In the genomic region with DNA sequence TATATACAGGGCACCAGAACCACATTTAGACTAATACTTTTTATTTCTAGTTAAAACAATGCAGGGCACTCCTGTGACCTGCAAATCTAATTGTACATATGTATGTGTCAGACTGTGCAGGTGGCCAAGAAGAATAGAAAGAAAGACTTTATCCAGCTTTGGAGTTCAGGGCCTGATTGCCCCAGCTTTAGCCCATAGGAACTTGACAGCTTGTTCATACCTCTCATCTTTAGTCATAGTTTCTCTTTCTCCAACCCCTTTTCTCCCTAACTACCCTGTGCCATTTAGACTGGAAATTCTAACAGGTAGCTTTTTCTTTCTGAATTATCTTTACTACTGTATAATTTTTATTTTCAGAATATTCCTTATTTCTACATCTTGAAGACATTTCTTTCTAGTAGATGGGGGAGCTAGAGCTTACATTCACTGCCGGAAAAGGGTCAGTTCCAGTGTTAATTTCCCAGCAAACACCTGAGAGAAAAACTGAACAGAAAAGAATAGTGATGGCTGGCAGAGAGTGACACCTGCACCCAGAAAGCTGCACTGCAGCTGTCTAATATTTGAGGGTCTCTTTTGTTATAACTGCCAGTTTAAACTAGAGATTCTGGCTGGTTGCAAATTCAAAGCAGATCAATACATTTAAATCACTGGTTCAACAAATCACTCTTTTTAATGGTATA, we compare ENCODE assay signal across 12 cellular contexts. TPM values are rescaled to one million over a fixed set of nuclear protein-coding genes. Genes with fewer than 3 reads are reported as not detected.
DNase-seq lines count a peak whose midpoint lies in the region; ATAC-seq and TF ChIP-seq lines count a peak whose summit lies in the region.
"Had no signal": no experiment of that assay in that cellular context is flagged by ENCODE, and none has a peak within 500 bp of the region (broad histone marks: within the 10 kb centered on the region; RNA-seq: fewer than 3 reads in every experiment).

No MANE protein-coding gene starts in this region.

- peaks cover 62% of the 10 kb centered on the region for H3K4me1 Mint-ChIP-seq in T-helper 1 cell treated with Interleukin-12 subunit alpha and Interleukin-12 subunit beta and Interleukin-4 antibody, amounts not matched to agents 30 μg/mL and 1 μg/mL, for 36 hours (ENCODE audit: low read depth)
- H3K4me1 Mint-ChIP-seq in chondrocyte (ENCODE audit: low read depth), result peaks cover 73% of the 10 kb centered on the region

- no peak overlapping the region for H2AFZ ChIP-seq in trophoblast cell (ENCODE audit: insufficient read depth, low read length, poor library complexity)

- DNase-seq in T-helper 1 cell (no peak), M059J (ENCODE audit: low read depth) (peak; percentile 9), chondrocyte (ENCODE audit: low spot score) (no peak), trophoblast cell (peak; percentile 23 to 50), MV-4-11 (lab: John Stamatoyannopoulos, UW) (no peak), DMS79 treated with DMSO at 0.1 percent for 48 hours (lab: John Stamatoyannopoulos, UW) (no peak)
- DNase-seq: adrenal gland; foreskin melanocyte; stimulated activated CD4-positive, alpha-beta T cell treated with anti-CD3 and anti-CD28 coated beads, Interleukin-4, amount 100 ng/mL, for 24 hours had no signal

- no peak overlapping the region for H3K23ac ChIP-seq in trophoblast cell (ENCODE audit: low read length)

- H2BK12ac ChIP-seq in trophoblast cell (ENCODE audit: low read length), result no peak overlapping the region

- no peak overlapping the region for H3K18ac ChIP-seq in trophoblast cell (ENCODE audit: low read length)

- H3K27me3 ChIP-seq in trophoblast cell (ENCODE audit: insufficient read depth, low read length), result no peaks in the 10 kb centered on the region
- H3K27me3 ChIP-seq: adrenal gland had no signal

- H3K14ac ChIP-seq in trophoblast cell (ENCODE audit: low read length), result no peak overlapping the region

- no CpG with 5 or more reads among the region's 1 CpG for WGBS in trophoblast cell (ENCODE audit: extremely low coverage, insufficient coverage, insufficient read length)

- no peak overlapping the region for H3K4me3 Mint-ChIP-seq in T-helper 1 cell treated with Interleukin-12 subunit alpha and Interleukin-12 subunit beta and Interleukin-4 antibody, amounts not matched to agents 30 μg/mL and 1 μg/mL, for 36 hours
- no peak overlapping the region for H3K4me3 Mint-ChIP-seq in chondrocyte (ENCODE audit: unreplicated experiment)

- peak overlapping the region; percentile 88 for H3K4ac ChIP-seq in trophoblast cell (ENCODE audit: low read depth, low read length)

- no peaks in the 10 kb centered on the region for H3K27me3 Mint-ChIP-seq in T-helper 1 cell treated with Interleukin-12 subunit alpha and Interleukin-12 subunit beta and Interleukin-4 antibody, amounts not matched to agents 30 μg/mL and 1 μg/mL, for 36 hours (ENCODE audit: low read depth)
- H3K27me3 Mint-ChIP-seq in chondrocyte (ENCODE audit: low read depth), result no peaks in the 10 kb centered on the region

- peaks cover 7% of the 10 kb centered on the region for H3K79me2 ChIP-seq in trophoblast cell (ENCODE audit: control insufficient read depth, insufficient read depth, low read length, poor library complexity)

- peaks cover 19% of the 10 kb centered on the region for H3K36me3 Mint-ChIP-seq in T-helper 1 cell treated with Interleukin-12 subunit alpha and Interleukin-12 subunit beta and Interleukin-4 antibody, amounts not matched to agents 30 μg/mL and 1 μg/mL, for 36 hours (ENCODE audit: low read depth)
- peaks cover 7% of the 10 kb centered on the region for H3K36me3 Mint-ChIP-seq in chondrocyte (ENCODE audit: low read depth)

- H3K79me1 ChIP-seq in trophoblast cell (ENCODE audit: low read length), result no peaks in the 10 kb centered on the region

- H4K8ac ChIP-seq in trophoblast cell (ENCODE audit: low read depth, low read length), result no peak overlapping the region

- H3K36me3 ChIP-seq in trophoblast cell (ENCODE audit: control insufficient read depth in 1 of 2, insufficient read depth in 2 of 2, low read length in 2 of 2), result peaks cover 3 to 6% of the 10 kb centered on the region in 2 experiments
- H3K36me3 ChIP-seq: adrenal gland had no signal

- H2BK120ac ChIP-seq in trophoblast cell (ENCODE audit: insufficient read depth, low read length, poor library complexity), result no peak overlapping the region

- H2BK5ac ChIP-seq in trophoblast cell (ENCODE audit: low read depth, low read length, poor library complexity), result no peak overlapping the region

- no peak overlapping the region for H4K91ac ChIP-seq in trophoblast cell (ENCODE audit: low read depth, low read length)

- no peak for ATAC-seq in HG02885 (IDR thresholded peaks at IDR 0.05; ENCODE audit: poor library complexity, unreplicated experiment)

- H3K4me2 ChIP-seq in trophoblast cell (ENCODE audit: low read length), result no peak overlapping the region

- H3K4me3 ChIP-seq in trophoblast cell (ENCODE audit: low read depth, low read length), result no peak overlapping the region
- H3K4me3 ChIP-seq: adrenal gland had no signal

- no peak overlapping the region for H4K12ac ChIP-seq in trophoblast cell (ENCODE audit: low read depth, low read length)

- H3K9me3 ChIP-seq in trophoblast cell (ENCODE audit: insufficient read depth, low read depth, low read length), result no peaks in the 10 kb centered on the region
- H3K9me3 ChIP-seq: adrenal gland had no signal

- no peaks in the 10 kb centered on the region for H3K9me3 Mint-ChIP-seq in T-helper 1 cell treated with Interleukin-12 subunit alpha and Interleukin-12 subunit beta and Interleukin-4 antibody, amounts not matched to agents 30 μg/mL and 1 μg/mL, for 36 hours
- H3K9me3 Mint-ChIP-seq in chondrocyte (ENCODE audit: low read depth), result no peaks in the 10 kb centered on the region

- H3K27ac ChIP-seq in trophoblast cell (ENCODE audit: low read depth, low read length), result no peak overlapping the region
- H3K27ac ChIP-seq: adrenal gland had no signal

- peak overlapping the region; percentile 31 for H3K27ac Mint-ChIP-seq in T-helper 1 cell treated with Interleukin-12 subunit alpha and Interleukin-12 subunit beta and Interleukin-4 antibody, amounts not matched to agents 30 μg/mL and 1 μg/mL, for 36 hours
- H3K27ac Mint-ChIP-seq in chondrocyte (ENCODE audit: unreplicated experiment), result no peak overlapping the region

- TF ChIP-seq CTCF in chondrocyte (IDR thresholded peaks at IDR 0.05), result peak; percentile 30

- no peak overlapping the region for H2AK5ac ChIP-seq in trophoblast cell (ENCODE audit: low read length)

- H3K4me1 ChIP-seq in trophoblast cell (ENCODE audit: control insufficient read depth in 1 of 2, insufficient read depth in 2 of 2, low read length in 2 of 2), result peaks cover 3 to 4% of the 10 kb centered on the region in 2 experiments

- no peak overlapping the region for H3K9ac ChIP-seq in trophoblast cell (ENCODE audit: low read length)

RNA-seq across cellular contexts. Expression of a gene that starts 8.4 kb away (rescaled TPM):
- total RNA-seq in M059J (2014; rRNA removed; shearing (Covaris generic)), result 851 and 884 TPM in 2 replicates
- 582 to 659 TPM (median 593 TPM) in 3 replicates for total RNA-seq in chondrocyte
- 704 and 749 TPM in 2 replicates for polyA plus RNA-seq in trophoblast cell (2013)

RNA-seq across cellular contexts. Expression of a gene that starts 32.4 kb away (rescaled TPM):
- total RNA-seq in M059J (2014; rRNA removed; shearing (Covaris generic)), result 88.9 and 99.8 TPM in 2 replicates
- total RNA-seq in chondrocyte, result 22.6 to 35.3 TPM (median 24.3 TPM) in 3 replicates
- 67.5 and 68.6 TPM in 2 replicates for polyA plus RNA-seq in trophoblast cell (2013)

RNA-seq across cellular contexts. Expression of a gene that starts 49.4 kb away (rescaled TPM):
- total RNA-seq in M059J (2014; rRNA removed; shearing (Covaris generic)), result not detected in 2 replicates
- total RNA-seq in chondrocyte, result not detected in 3 replicates
- polyA plus RNA-seq in trophoblast cell (2013), result 1.8 TPM in 2 replicates
- total RNA-seq: NCI-H460 had no signal

Comparison
In these comparisons a context has a peak if more than half of its experiments do, and no peak if none do; other contexts are left out.
1. DNase-seq: peak in M059J (single experiment) and trophoblast cell (2 of 2); none in T-helper 1 cell (0 of 5), chondrocyte (single experiment), MV-4-11 (single experiment) and DMS79 treated with DMSO at 0.1 percent for 48 hours (single experiment).